ENCODE assay signal across 8 cellular contexts in the genomic region with DNA sequence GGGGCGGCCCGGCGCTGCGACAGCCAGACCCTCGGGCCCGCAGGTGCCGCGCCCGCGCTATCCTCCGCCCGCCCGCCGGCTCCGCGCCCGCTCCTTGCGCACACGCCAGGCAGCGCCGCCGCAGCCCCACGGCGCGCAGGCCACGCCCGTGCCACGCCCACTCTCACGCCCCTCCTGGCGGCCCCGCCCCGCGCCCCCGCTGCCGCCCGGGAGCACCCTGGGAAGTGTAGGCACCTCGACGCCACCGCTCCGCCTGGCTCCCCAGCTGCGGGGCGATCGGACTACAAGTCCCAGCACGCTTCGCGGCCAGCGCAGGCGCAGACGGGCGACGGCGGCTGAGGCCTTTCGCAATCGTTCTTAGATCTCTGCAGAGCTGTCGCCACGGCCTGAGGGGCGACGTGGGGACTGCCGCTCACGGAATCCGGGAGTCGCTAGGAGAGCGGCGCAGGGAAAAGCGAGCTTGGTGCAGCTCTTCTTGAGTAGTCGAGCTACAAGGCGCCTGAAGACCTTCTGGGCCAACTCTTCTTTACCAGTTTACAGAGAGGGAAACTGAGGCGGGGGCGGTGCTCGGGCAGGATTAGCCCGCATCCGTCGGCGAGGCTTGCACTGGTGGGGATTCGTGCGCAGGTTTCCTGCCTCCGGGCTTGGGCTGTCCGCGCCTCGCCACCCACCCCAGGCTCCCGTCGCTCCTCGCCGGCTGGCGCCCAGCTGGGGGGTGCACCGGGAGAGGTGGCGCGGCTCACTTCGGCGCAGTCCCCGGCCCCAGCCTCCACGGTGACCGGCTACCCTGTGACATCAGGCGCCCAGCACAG.
DNase-seq lines count a peak whose midpoint lies in the region; ATAC-seq and FAIRE-seq lines count a peak whose summit lies in the region.

TSS of gene ABLIM2 (minus strand) at position 104 of the 812 bp plus-strand sequence. CDS start 124 bp downstream, outside the sequence.

- peaks cover 6% of the 10 kb centered on the region for H3K36me3 Mint-ChIP-seq in central memory CD8-positive, alpha-beta T cell (ENCODE audit: insufficient read depth)

- H3K27me3 Mint-ChIP-seq in central memory CD8-positive, alpha-beta T cell, result no peaks in the 10 kb centered on the region

- H3K27ac Mint-ChIP-seq in central memory CD8-positive, alpha-beta T cell (ENCODE audit: low read depth), result peak within 1 kb of the TSS; percentile 91

- H3K4me3 Mint-ChIP-seq in central memory CD8-positive, alpha-beta T cell, result peak within 1 kb of the TSS; percentile 97

- ATAC-seq in GM19023 (IDR thresholded peaks at IDR 0.05; ENCODE audit: unreplicated experiment), result peak; percentile 93
- peak; percentile 97 for ATAC-seq in HG03196 (IDR thresholded peaks at IDR 0.05; ENCODE audit: unreplicated experiment)
- peak; percentile 99 for ATAC-seq in central memory CD8-positive, alpha-beta T cell (replicated peaks; ENCODE audit: extremely low read depth, poor library complexity, severe bottlenecking)

- DNase-seq in AG08396 (ENCODE audit: low spot score) (peak; percentile 100), NCI-H226 (peak; percentile 84)
- DNase-seq in activated CD4-positive, CD25-positive, alpha-beta regulatory T cell (lab: John Stamatoyannopoulos, UW), result peak; percentile 96 to 98 (median 98)
- peak; percentile 99 for DNase-seq in central memory CD8-positive, alpha-beta T cell (ENCODE audit: low spot score in 2 of 2)
- DNase-seq in stimulated activated CD4-positive, alpha-beta T cell treated with anti-CD3 and anti-CD28 coated beads, Interleukin-12 subunit alpha, Interleukin-12 subunit beta, amount 100 ng/mL, for 24 hours (ENCODE audit: low read depth in 2 of 2), result peak; percentile 96 to 97

- FAIRE-seq in islet of Langerhans (lab: Jason Lieb, UNC), result peak; percentile 45

- peaks cover 17% of the 10 kb centered on the region for H3K4me1 Mint-ChIP-seq in central memory CD8-positive, alpha-beta T cell

- H3K9me3 Mint-ChIP-seq in central memory CD8-positive, alpha-beta T cell, result no peaks in the 10 kb centered on the region

Comparison
In these comparisons a context has a peak if more than half of its experiments do, and no peak if none do; other contexts are left out.
1. Peak in every context shown above with its lines: DNase-seq and ATAC-seq.